In genomic region chr10:73886085-73886529, GRCh38 we compare ENCODE assay signal across 8 cellular contexts. TPM values are rescaled to one million over a fixed set of nuclear protein-coding genes. Genes with fewer than 3 reads are reported as not detected.
DNase-seq lines count a peak whose midpoint lies in the region; ATAC-seq and TF ChIP-seq lines count a peak whose summit lies in the region.

No MANE protein-coding gene starts in this region.

- peaks cover 0 to 34% (median 30%) of the 10 kb centered on the region in 4 donors for H3K4me1 ChIP-seq in tibial nerve

- H3K4me3 Mint-ChIP-seq in osteocyte (ENCODE audit: unreplicated experiment) = peak overlapping the region; percentile 4

- peaks cover 52% of the 10 kb centered on the region for H3K4me1 Mint-ChIP-seq in osteocyte (ENCODE audit: unreplicated experiment)

- H3K36me3 ChIP-seq in tibial nerve = no peaks in the 10 kb centered on the region

- no peak for DNase-seq in AG09319 (ENCODE audit: extremely low read depth, low read depth)
- DNase-seq in HT1080 (ENCODE audit: low read depth) = peak; percentile 81
- peak; percentile 64 for DNase-seq in RPMI8226
- peak in 3 of 4 experiments; percentile 12 to 40 (median 36) for DNase-seq in activated naive CD4-positive, alpha-beta T cell (lab: John Stamatoyannopoulos, UW)
- peak; percentile 53 for DNase-seq in foreskin melanocyte
- peak; percentile 90 for DNase-seq in osteocyte (ENCODE audit: extremely low spot score, unreplicated experiment)
- DNase-seq in tibial nerve (ENCODE audit: low spot score in 2 of 2) = peak in 1 of 2 donors; percentile 68

- peak overlapping the region; percentile 94 for H3K27ac Mint-ChIP-seq in osteocyte (ENCODE audit: unreplicated experiment)

- TF ChIP-seq CTCF in AG09319 (IDR thresholded peaks at IDR 0.05; ENCODE audit: low read depth, low read length) (peak; percentile 88), osteocyte (IDR thresholded peaks at IDR 0.05) (peak; percentile 92), tibial nerve (IDR thresholded peaks at IDR 0.05) (peak; percentile 83 to 95 (median 86))

- 2 to 8% methylated on average over 5 of the region's 5 CpGs for WGBS in tibial nerve, 2 donors

- H3K27ac ChIP-seq in tibial nerve = peak overlapping the region in 3 of 4 donors; percentile 66 to 88 (median 76)

- no peak overlapping the region for H3K4me3 ChIP-seq in tibial nerve

- no peaks in the 10 kb centered on the region for H3K9me3 ChIP-seq in tibial nerve

- TF ChIP-seq POLR2A in tibial nerve (IDR thresholded peaks at IDR 0.05) = no peak

- no peaks in the 10 kb centered on the region for H3K9me3 Mint-ChIP-seq in osteocyte (ENCODE audit: unreplicated experiment)

- H3K36me3 Mint-ChIP-seq in osteocyte (ENCODE audit: unreplicated experiment) = no peaks in the 10 kb centered on the region

- TF ChIP-seq EP300 in tibial nerve (IDR thresholded peaks at IDR 0.05) = peak in 1 of 2 donors; percentile 20

- no peaks in the 10 kb centered on the region for H3K27me3 ChIP-seq in tibial nerve

- peak; percentile 75 for ATAC-seq in GM18517 (IDR thresholded peaks at IDR 0.05; ENCODE audit: unreplicated experiment)

- no peaks in the 10 kb centered on the region for H3K27me3 Mint-ChIP-seq in osteocyte (ENCODE audit: unreplicated experiment)

RNA-seq across cellular contexts. Expression of gene CAMK2G, which starts 11.8 kb away (rescaled TPM):
- 27.5 and 32.4 TPM in 2 replicates for total RNA-seq in HT1080 (2014; rRNA removed; shearing (Covaris generic))
- 27.8 and 34.2 TPM in 2 replicates for polyA plus RNA-seq in HT1080 (2015; cell fraction: cytosol; rRNA removed)
- 62.4 and 65.4 TPM in 2 replicates for polyA plus RNA-seq in HT1080 (2015; cell fraction: nucleus; rRNA removed)
- total RNA-seq in osteocyte (37.6 and 38.2 TPM in 2 replicates), tibial nerve (10 to 100 TPM; 26.4 to 43.5 (median 35.1) TPM)

RNA-seq across cellular contexts. Expression of gene PLAU, which starts 24.8 kb away (rescaled TPM):
- 504 and 552 TPM in 2 replicates for total RNA-seq in HT1080 (2014; rRNA removed; shearing (Covaris generic))
- polyA plus RNA-seq in HT1080 (2015; cell fraction: cytosol; rRNA removed) = 1,046 and 1,097 TPM in 2 replicates
- polyA plus RNA-seq in HT1080 (2015; cell fraction: nucleus; rRNA removed) = 1,577 and 1,656 TPM in 2 replicates
- 112 and 118 TPM in 2 replicates for total RNA-seq in osteocyte
- total RNA-seq in tibial nerve = 1 to 10 TPM; 2.5 to 7.8 (median 3.5) TPM

Comparison
In these comparisons a context has a peak if more than half of its experiments do, and no peak if none do; other contexts are left out.
1. RNA of gene PLAU, which starts 24.8 kb away (total RNA-seq): 504 to 552 TPM in HT1080 and 112 to 118 TPM in osteocyte; 2.5 to 7.8 TPM in tibial nerve; every median in the first group is over 10 times any median in the second.
2. Peak in every context shown above with its lines, with median percentiles within 50 percentile points of each other: CTCF ChIP-seq.